In genomic region chr22:23116506-23117263, GRCh38 we compare ENCODE assay signal across 24 cellular contexts. TPM values are rescaled to one million over a fixed set of nuclear protein-coding genes. Genes with fewer than 3 reads are reported as not detected.
"Had no signal": no experiment of that assay in that cellular context is flagged by ENCODE, and none has a peak within 500 bp of the region (broad histone marks: within the 10 kb centered on the region; RNA-seq: fewer than 3 reads in every experiment).

No MANE protein-coding gene starts in this region.

- H3K9me3 Mint-ChIP-seq: activated CD4-positive, alpha-beta memory T cell treated with anti-CD3 and anti-CD28 coated beads, Interleukin-2, amount 10 ng/mL, durations not matched to agents 7 days and 5 days; activated naive CD4-positive, alpha-beta T cell treated with anti-CD3 and anti-CD28 coated beads for 36 hours; activated naive CD8-positive, alpha-beta T cell treated with anti-CD3 and anti-CD28 coated beads, Interleukin-2, amount 10 ng/mL, durations not matched to agents 7 days and 5 days; activated T-cell treated with anti-CD3 and anti-CD28 coated beads, Interleukin-2, amount 50 U/mL, for 72 hours; dendritic cell treated with granulocyte-macrophage colony-stimulating factor and Interleukin-4, amounts not matched to agents 40 ng/mL and 50 ng/mL, for 4 days; memory B cell; neural crest cell had no signal

- H3K4me1 ChIP-seq: upper lobe of right lung had no signal

- H3K36me3 ChIP-seq: esophagus muscularis mucosa, gastrocnemius medialis, upper lobe of right lung had no signal

- H3K27me3 ChIP-seq: esophagus muscularis mucosa, gastrocnemius medialis, upper lobe of right lung had no signal

- H3K27ac Mint-ChIP-seq: activated CD4-positive, alpha-beta memory T cell treated with anti-CD3 and anti-CD28 coated beads, Interleukin-2, amount 10 ng/mL, durations not matched to agents 7 days and 5 days; activated CD4-positive, alpha-beta T cell treated with anti-CD3 and anti-CD28 coated beads, Interleukin-2, amount 10 ng/mL, durations not matched to agents 24 days and 14 days; activated naive CD4-positive, alpha-beta T cell treated with anti-CD3 and anti-CD28 coated beads for 36 hours; activated naive CD8-positive, alpha-beta T cell treated with anti-CD3 and anti-CD28 coated beads, Interleukin-2, amount 10 ng/mL, durations not matched to agents 7 days and 5 days; activated T-cell treated with anti-CD3 and anti-CD28 coated beads, Interleukin-2, amount 50 U/mL, for 72 hours; dendritic cell treated with granulocyte-macrophage colony-stimulating factor and Interleukin-4, amounts not matched to agents 40 ng/mL and 50 ng/mL, for 4 days; memory B cell; progenitor cell of endocrine pancreas had no signal

- DNase-seq: activated CD4-positive, alpha-beta memory T cell treated with anti-CD3 and anti-CD28 coated beads, Interleukin-2, amount 10 ng/mL, durations not matched to agents 7 days and 5 days; activated CD4-positive, alpha-beta T cell treated with anti-CD3 and anti-CD28 coated beads, Interleukin-2, amount 10 ng/mL, durations not matched to agents 24 days and 14 days; activated effector memory CD4-positive, alpha-beta T cell treated with Interleukin-2 at 50 U/mL for 16 hours; activated naive CD4-positive, alpha-beta T cell treated with anti-CD3 and anti-CD28 coated beads for 36 hours; activated naive CD8-positive, alpha-beta T cell treated with anti-CD3 and anti-CD28 coated beads, Interleukin-2, amount 10 ng/mL, durations not matched to agents 7 days and 5 days; activated T-cell treated with anti-CD3 and anti-CD28 coated beads, Interleukin-2, amount 50 U/mL, for 72 hours; amniotic stem cell; effector memory CD4-positive, alpha-beta T cell; gastrocnemius medialis; naive thymus-derived CD4-positive, alpha-beta T cell; retina; stimulated activated CD4-positive, alpha-beta T cell treated with anti-CD3 and anti-CD28 coated beads, Interleukin-4, amount 100 ng/mL, for 1 hour; stimulated activated naive CD4-positive, alpha-beta T cell; upper lobe of right lung had no signal

- H3K4me3 Mint-ChIP-seq: activated CD4-positive, alpha-beta memory T cell treated with anti-CD3 and anti-CD28 coated beads, Interleukin-2, amount 10 ng/mL, durations not matched to agents 7 days and 5 days; activated CD4-positive, alpha-beta T cell treated with anti-CD3 and anti-CD28 coated beads, Interleukin-2, amount 10 ng/mL, durations not matched to agents 24 days and 14 days; activated naive CD4-positive, alpha-beta T cell treated with anti-CD3 and anti-CD28 coated beads for 36 hours; activated naive CD8-positive, alpha-beta T cell treated with anti-CD3 and anti-CD28 coated beads, Interleukin-2, amount 10 ng/mL, durations not matched to agents 7 days and 5 days; activated T-cell treated with anti-CD3 and anti-CD28 coated beads, Interleukin-2, amount 50 U/mL, for 72 hours; dendritic cell treated with granulocyte-macrophage colony-stimulating factor and Interleukin-4, amounts not matched to agents 40 ng/mL and 50 ng/mL, for 4 days; memory B cell; naive thymus-derived CD4-positive, alpha-beta T cell; neural crest cell had no signal

- H3K36me3 Mint-ChIP-seq: memory B cell had no signal

- H3K27me3 Mint-ChIP-seq: activated CD4-positive, alpha-beta T cell treated with anti-CD3 and anti-CD28 coated beads, Interleukin-2, amount 10 ng/mL, durations not matched to agents 24 days and 14 days; memory B cell; naive thymus-derived CD4-positive, alpha-beta T cell; progenitor cell of endocrine pancreas had no signal

- H3K9me3 ChIP-seq: esophagus muscularis mucosa, gastrocnemius medialis, upper lobe of right lung had no signal

- H3K27ac ChIP-seq: esophagus muscularis mucosa, gastrocnemius medialis, upper lobe of right lung had no signal

- H3K4me3 ChIP-seq: esophagus muscularis mucosa, gastrocnemius medialis, upper lobe of right lung had no signal

- ATAC-seq: activated CD4-positive, CD25-positive, alpha-beta regulatory T cell treated with anti-CD3 and anti-CD28 coated beads, Interleukin-2, amount 50 U/mL, for 24 hours; activated T-cell treated with anti-CD3 and anti-CD28 coated beads, Interleukin-2, amount 50 U/mL, for 72 hours; gastrocnemius medialis; naive thymus-derived CD4-positive, alpha-beta T cell; upper lobe of right lung had no signal

RNA-seq across cellular contexts. Expression of gene RSPH14, which starts 25.1 kb away (rescaled TPM):
- total RNA-seq: activated CD4-positive, alpha-beta memory T cell treated with anti-CD3 and anti-CD28 coated beads, Interleukin-2, amount 10 ng/mL, durations not matched to agents 7 days and 5 days; activated CD4-positive, alpha-beta T cell treated with anti-CD3 and anti-CD28 coated beads, Interleukin-2, amount 10 ng/mL, durations not matched to agents 24 days and 14 days; chondrocyte; gastrocnemius medialis; osteocyte; T-helper 2 cell treated with Interferon-gamma antibody and Interleukin-4, amounts not matched to agents 100 ng/mL and 5 ng/mL, for 36 hours; upper lobe of right lung had no signal
- polyA plus RNA-seq: liver had no signal

RNA-seq across cellular contexts. Expression of gene RAB36, which starts 28.6 kb away (rescaled TPM):
- total RNA-seq: activated CD4-positive, alpha-beta T cell treated with anti-CD3 and anti-CD28 coated beads, Interleukin-2, amount 10 ng/mL, durations not matched to agents 24 days and 14 days; activated naive CD4-positive, alpha-beta T cell treated with anti-CD3 and anti-CD28 coated beads for 36 hours; T-helper 2 cell treated with Interferon-gamma antibody and Interleukin-4, amounts not matched to agents 100 ng/mL and 5 ng/mL, for 36 hours had no signal

RNA-seq across cellular contexts. Expression of gene GNAZ, which starts 46.4 kb away (rescaled TPM):
- polyA plus RNA-seq: naive thymus-derived CD4-positive, alpha-beta T cell had no signal
